18 cellular contexts compared by ENCODE assay signal in genomic region chr11:80186687-80187086, GRCh38.
DNase-seq lines count a peak whose midpoint lies in the region; ATAC-seq, FAIRE-seq and TF ChIP-seq lines count a peak whose summit lies in the region.
"Had no signal": no experiment of that assay in that cellular context is flagged by ENCODE, and none has a peak within 500 bp of the region (broad histone marks: within the 10 kb centered on the region; RNA-seq: fewer than 3 reads in every experiment).

No MANE protein-coding gene starts in this region.

- peak; percentile 14 for DNase-seq in AG10803 (ENCODE audit: low read depth)
- peak; percentile 23 for DNase-seq in RCC 7860 (ENCODE audit: low spot score)
- DNase-seq in epithelial cell of esophagus (ENCODE audit: low read depth): peak; percentile 22
- DNase-seq in iris pigment epithelial cell (ENCODE audit: low read depth): peak; percentile 7
- DNase-seq in GM10248 (ENCODE audit: extremely low spot score): no peak
- no peak for DNase-seq in HK-2 (ENCODE audit: unreplicated experiment)
- no peak for DNase-seq in NCI-H446 (lab: John Stamatoyannopoulos, UW)
- DNase-seq: CD4-positive, alpha-beta memory T cell; DMS153; DMS79; GF-D8; H9; IMR-90 had no signal

- no peak for FAIRE-seq in RCC 7860 (lab: Jason Lieb, UNC)
- FAIRE-seq: A549, GM12878, HTR-8/SVneo had no signal

- POLR2A ChIA-PET in GM10248 (lab: Yijun Ruan, JAX): no interaction called here

- ATAC-seq in HG03095 (IDR thresholded peaks at IDR 0.05; ENCODE audit: unreplicated experiment): no peak
- ATAC-seq: A549, GM12878 had no signal

- H3K4me3 ChIP-seq in AG10803 (ENCODE audit: low read length) (no peak overlapping the region), epithelial cell of esophagus (ENCODE audit: low read length) (no peak overlapping the region)
- H3K4me3 ChIP-seq: A549, BLaER1, GM12878 had no signal

- CTCF ChIA-PET in GM10248 (lab: Yijun Ruan, JAX): interaction anchor here (1.5 kb wide), 1 partner anchor 13 kb away, joined by 3 read pairs; no protein-coding TSS in a partner anchor

- TF ChIP-seq CTCF in AG10803 (conservative IDR thresholded peaks at IDR 0.05; ENCODE audit: low read length): no peak
- TF ChIP-seq CTCF in epithelial cell of esophagus (IDR thresholded peaks at IDR 0.05; ENCODE audit: insufficient read depth, low read depth, low read length, missing control alignments): no peak
- TF ChIP-seq CTCF in GM10248 (IDR thresholded peaks at IDR 0.05; ENCODE audit: control extremely low read depth, extremely low read depth, low read depth, missing control alignments): no peak

Comparison
In these comparisons a context has a peak if more than half of its experiments do, and no peak if none do; other contexts are left out.
1. DNase-seq: peak in AG10803 (single experiment), RCC 7860 (single experiment), epithelial cell of esophagus (single experiment) and iris pigment epithelial cell (single experiment); none in GM10248 (single experiment), HK-2 (single experiment) and NCI-H446 (0 of 2).